In the genomic region with DNA sequence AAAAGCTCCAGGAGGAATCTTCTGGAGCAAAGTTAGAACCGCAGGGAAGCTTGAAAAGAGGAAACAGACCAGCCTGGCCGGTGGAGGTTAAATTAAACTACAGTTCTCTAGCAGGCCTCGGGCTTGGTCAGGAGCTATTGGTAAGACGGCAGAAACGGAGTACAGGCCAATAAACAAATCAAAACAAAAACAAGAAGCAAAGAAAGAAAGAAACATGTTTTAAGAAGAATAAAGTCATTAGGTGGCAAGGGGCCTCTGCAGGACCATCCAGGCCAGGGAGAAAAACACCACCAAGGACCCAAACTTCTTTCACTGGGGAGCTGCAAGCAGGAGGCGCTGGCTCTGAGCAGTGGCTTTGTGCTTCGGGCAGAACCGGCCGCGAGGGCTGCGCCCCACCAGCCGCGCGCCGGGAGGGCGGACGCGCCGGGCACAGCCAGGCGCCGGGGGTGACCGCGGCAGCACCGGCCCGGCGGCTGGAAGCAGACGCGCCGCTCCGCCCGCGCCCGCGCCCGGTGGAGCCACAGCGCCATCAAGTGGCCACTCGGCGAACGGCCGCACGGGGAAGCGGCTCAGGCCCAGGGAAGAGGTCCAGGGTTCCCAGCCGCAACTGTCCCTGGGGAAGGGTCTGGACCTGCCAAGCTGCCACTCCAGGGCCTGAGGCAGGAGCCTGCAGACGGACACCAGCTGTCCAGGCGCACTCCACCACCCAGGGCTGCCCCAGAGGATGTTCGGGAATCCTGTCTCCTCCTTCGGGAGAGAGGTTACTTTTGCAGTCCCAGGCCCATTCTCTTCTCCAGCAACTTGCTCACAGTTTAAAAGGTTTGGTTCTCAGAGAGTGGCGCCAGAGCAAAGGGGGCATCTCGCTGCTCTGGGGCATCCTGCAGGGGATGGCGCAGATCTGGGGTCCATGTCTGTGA, we compare ENCODE assay signal across 8 cellular contexts.
DNase-seq lines count a peak whose midpoint lies in the region; ATAC-seq and TF ChIP-seq lines count a peak whose summit lies in the region.

No MANE protein-coding gene starts in this region.

- DNase-seq in GDM1 (lab: John Stamatoyannopoulos, UW) = peak; percentile 50
- peak; percentile 85 for DNase-seq in Karpas-422
- DNase-seq in SK-MEL-5 (ENCODE audit: low read depth, low spot score) = peak; percentile 75
- DNase-seq in Right ventricle myocardium inferior (ENCODE audit: missing footprints) = peak; percentile 85
- DNase-seq in GF-D8 (lab: John Stamatoyannopoulos, UW) = no peak

- peaks cover 16% of the 10 kb centered on the region for H3K4me1 ChIP-seq in Karpas-422 (ENCODE audit: low read length)
- no peaks in the 10 kb centered on the region for H3K4me1 ChIP-seq in parathyroid adenoma

- peaks cover 29% of the 10 kb centered on the region for H3K27me3 Mint-ChIP-seq in activated naive CD8-positive, alpha-beta T cell

- in situ Hi-C loops in SK-MEL-5 (cut with HindIII; ENCODE audit: low pct_unique_long_range_greater_than_20kb, low sequenced_read_pairs) = loop anchor here (25.0 kb wide), 2 partner anchors 1053 to 1303 kb away; no protein-coding TSS in a partner anchor

- ATAC-seq in GM21786 (IDR thresholded peaks at IDR 0.05; ENCODE audit: unreplicated experiment) (peak; percentile 87), Right ventricle myocardium inferior (peak; percentile 96)

- no peaks in the 10 kb centered on the region for H3K36me3 Mint-ChIP-seq in activated naive CD8-positive, alpha-beta T cell

- no peak overlapping the region for H2AFZ ChIP-seq in Karpas-422 (ENCODE audit: low read length)
- H2AFZ ChIP-seq in parathyroid adenoma = peak overlapping the region; percentile 56

- H3K9me3 ChIP-seq in Karpas-422 (ENCODE audit: low read length) = no peaks in the 10 kb centered on the region
- no peaks in the 10 kb centered on the region for H3K9me3 ChIP-seq in parathyroid adenoma (ENCODE audit: control insufficient read depth, low read length)

- peak overlapping the region; percentile 55 for H3K4me2 ChIP-seq in Karpas-422 (ENCODE audit: low read depth, low read length, poor library complexity, severe bottlenecking)
- H3K4me2 ChIP-seq in parathyroid adenoma (ENCODE audit: low read length) = no peak overlapping the region

- peak overlapping the region; percentile 65 for H3K4me3 Mint-ChIP-seq in activated naive CD8-positive, alpha-beta T cell

- peaks cover 5% of the 10 kb centered on the region; the same call in 1 of the 2 replicates for H3K27me3 ChIP-seq in Karpas-422 (ENCODE audit: low read length)
- H3K27me3 ChIP-seq in parathyroid adenoma (ENCODE audit: control insufficient read depth, insufficient read depth, low read length) = no peaks in the 10 kb centered on the region

- H3K9me2 ChIP-seq in Karpas-422 (replicated peaks; ENCODE audit: insufficient read depth, low read length) = no peaks in the 10 kb centered on the region

- no peak overlapping the region for H3K27ac Mint-ChIP-seq in activated naive CD8-positive, alpha-beta T cell

- peaks cover 8% of the 10 kb centered on the region for H3K4me1 Mint-ChIP-seq in activated naive CD8-positive, alpha-beta T cell (ENCODE audit: low read depth)

- H3K9ac ChIP-seq in Karpas-422 (ENCODE audit: low read length) (peak overlapping the region; percentile 48), parathyroid adenoma (no peak overlapping the region)

- no peaks in the 10 kb centered on the region for H4K20me1 ChIP-seq in Karpas-422 (ENCODE audit: insufficient read depth, low read depth, low read length)

- intact Hi-C loops in Right ventricle myocardium inferior (cut with DNase I) = loop anchor here (2.0 to 10.0 kb wide), 4 partner anchors 425 to 1903 kb away; no protein-coding TSS in a partner anchor

- H3K79me2 ChIP-seq in Karpas-422 (ENCODE audit: low read length) = no peaks in the 10 kb centered on the region
- no peaks in the 10 kb centered on the region for H3K79me2 ChIP-seq in parathyroid adenoma

- H3K9me3 Mint-ChIP-seq in activated naive CD8-positive, alpha-beta T cell (ENCODE audit: low read depth) = no peaks in the 10 kb centered on the region

- TF ChIP-seq CTCF in parathyroid adenoma (IDR thresholded peaks at IDR 0.05) = peak; percentile 79

- H3K36me3 ChIP-seq in Karpas-422 (ENCODE audit: insufficient read depth, low read length) = no peaks in the 10 kb centered on the region
- H3K36me3 ChIP-seq in parathyroid adenoma (ENCODE audit: control insufficient read depth, insufficient read depth, low read length) = no peaks in the 10 kb centered on the region

- H3K27ac ChIP-seq in Karpas-422 (ENCODE audit: low read length) = no peak overlapping the region
- H3K27ac ChIP-seq in parathyroid adenoma = no peak overlapping the region

- H3K4me3 ChIP-seq in Karpas-422 (ENCODE audit: low read length) = peak overlapping the region; percentile 25
- no peak overlapping the region for H3K4me3 ChIP-seq in parathyroid adenoma (ENCODE audit: low read depth, low read length)
